8 cellular contexts compared by ENCODE assay signal in genomic region chr1:226940029-226940805, GRCh38. TPM values are rescaled to one million over a fixed set of nuclear protein-coding genes. Genes with fewer than 3 reads are reported as not detected.
A peak's percentile ranks its signal among the peaks of the same experiment; 100 is the strongest.
DNase-seq lines count a peak whose midpoint lies in the region; ATAC-seq and TF ChIP-seq lines count a peak whose summit lies in the region.

COQ8A (plus strand) TSS chr1:226940294; CDS start chr1:226961386, 21,092 bp downstream.

- H3K4me3 Mint-ChIP-seq in type B pancreatic cell, result peak within 1 kb of the TSS; percentile 92

- in situ Hi-C loops in GM13976 (cut with MboI; ENCODE audit: low sequenced_read_pairs, unreplicated experiment), result no loop called here

- DNase-seq in GM13976 (ENCODE audit: low spot score) (peak; percentile 98), NCI-H187 (lab: John Stamatoyannopoulos, UW) (peak; percentile 88 to 95), T-helper 2 cell (peak; percentile 97 to 100 (median 99)), amygdala (lab: John Stamatoyannopoulos, UW) (peak; percentile 74 to 100 (median 99)), left cardiac atrium (peak; percentile 99), posterior cingulate gyrus (peak; percentile 99 to 100 (median 100)), type B pancreatic cell (ENCODE audit: extremely low spot score, unreplicated experiment) (peak; percentile 99)

- H3K9me3 Mint-ChIP-seq in type B pancreatic cell, result peaks cover 5% of the 10 kb centered on the region

- no peaks in the 10 kb centered on the region for H3K27me3 Mint-ChIP-seq in type B pancreatic cell

- peak within 1 kb of the TSS; percentile 91 for H3K27ac Mint-ChIP-seq in type B pancreatic cell

- TF ChIP-seq CTCF in GM13976 (IDR thresholded peaks at IDR 0.05; ENCODE audit: borderline replicate concordance, control extremely low read depth, extremely low read depth, insufficient read depth, missing control alignments) (no peak), type B pancreatic cell (conservative IDR thresholded peaks at IDR 0.05) (no peak)

- intact Hi-C loops in left cardiac atrium (cut with DNase I) (loop anchor here in 1 of 2 donors (5.0 kb wide), 1 partner anchor 42 kb away; no protein-coding TSS in a partner anchor), posterior cingulate gyrus (cut with DNase I) (loop anchor here (5.0 kb wide), 1 partner anchor 47 kb away; no protein-coding TSS in a partner anchor)

- ATAC-seq in HG02943 (IDR thresholded peaks at IDR 0.05; ENCODE audit: low read depth, unreplicated experiment) (peak; percentile 96), left cardiac atrium (peak; percentile 96 to 98)

- peaks cover 43% of the 10 kb centered on the region for H3K4me1 Mint-ChIP-seq in type B pancreatic cell (ENCODE audit: unreplicated experiment)

- no peaks in the 10 kb centered on the region for H3K36me3 Mint-ChIP-seq in type B pancreatic cell

RNA-seq across cellular contexts. Expression of gene COQ8A, which starts in this region (rescaled TPM):
- total RNA-seq in left cardiac atrium, result 100 to 1,000 TPM; 107 to 179 TPM
- 21.0 and 29.7 TPM in 2 replicates for total RNA-seq in type B pancreatic cell (ENCODE audit: low replicate concordance)

Comparison
In these comparisons a context has a peak if more than half of its experiments do, and no peak if none do; other contexts are left out.
1. Peak in every context shown above with its lines: DNase-seq and ATAC-seq.